40 cellular contexts compared by ENCODE assay signal in genomic region chrY:15650056-15650455, GRCh38.
"Had no signal": no experiment of that assay in that cellular context is flagged by ENCODE, and none has a peak within 500 bp of the region (broad histone marks: within the 10 kb centered on the region; RNA-seq: fewer than 3 reads in every experiment).

No MANE protein-coding gene starts in this region.

- H3K27ac ChIP-seq: adrenal gland, ascending aorta, body of pancreas, brain microvascular endothelial cell, breast epithelium, cardiac muscle cell had no signal

- H3K4me3 ChIP-seq: adrenal gland, ascending aorta, body of pancreas, breast epithelium, cardiac muscle cell had no signal

- H3K36me3 ChIP-seq: adrenal gland, ascending aorta, brain microvascular endothelial cell, breast epithelium, cardiac muscle cell had no signal

- H3K4me1 ChIP-seq: adrenal gland, ascending aorta, body of pancreas, breast epithelium had no signal

- FAIRE-seq: astrocyte had no signal

- DNase-seq: activated effector memory CD4-positive, alpha-beta T cell treated with anti-CD3 and anti-CD28 coated beads, Interleukin-2, amount 50 U/mL, for 16 hours; activated effector memory CD4-positive, alpha-beta T cell treated with Interleukin-2 at 50 U/mL for 16 hours; activated gamma-delta T cell; activated gamma-delta T cell treated with Interleukin-2 at 50 U/mL for 16 hours; activated naive CD4-positive, alpha-beta T cell; activated naive CD4-positive, alpha-beta T cell treated with anti-CD3 and anti-CD28 coated beads for 36 hours; activated naive CD4-positive, alpha-beta T cell treated with anti-CD3 and anti-CD28 coated beads, Interleukin-2, amount 10 ng/mL, durations not matched to agents 7 days and 5 days; activated naive CD4-positive, alpha-beta T cell treated with anti-CD3 and anti-CD28 coated beads, Interleukin-2, amount 50 U/mL, for 16 hours; activated naive CD4-positive, alpha-beta T cell treated with Interleukin-2 at 50 U/mL for 16 hours; activated naive CD8-positive, alpha-beta T cell treated with anti-CD3 and anti-CD28 coated beads for 36 hours; activated naive CD8-positive, alpha-beta T cell treated with anti-CD3 and anti-CD28 coated beads, Interleukin-2, amount 10 ng/mL, durations not matched to agents 7 days and 5 days; activated naive CD8-positive, alpha-beta T cell treated with anti-CD3 and anti-CD28 coated beads, Interleukin-2, amount 50 U/mL, for 24 hours; activated T-cell treated with anti-CD3 and anti-CD28 coated beads for 4 hours; activated T-cell treated with anti-CD3 and anti-CD28 coated beads, Interleukin-2, amount 50 U/mL, for 1 hour; activated T-cell treated with anti-CD3 and anti-CD28 coated beads, Interleukin-2, amount 50 U/mL, for 24 hours; activated T-cell treated with anti-CD3 and anti-CD28 coated beads, Interleukin-2, amount 50 U/mL, for 4 hours; activated T-cell treated with anti-CD3 and anti-CD28 coated beads, Interleukin-2, amount 50 U/mL, for 48 hours; activated T-cell treated with anti-CD3 and anti-CD28 coated beads, Interleukin-2, amount 50 U/mL, for 72 hours; adrenal gland; amniotic stem cell; amygdala; anterior cingulate cortex; aorta; body of pancreas; brain microvascular endothelial cell; caudate nucleus; central memory CD4-positive, alpha-beta T cell; cerebellar nuclear complex had no signal

- H3K27ac Mint-ChIP-seq: activated naive CD4-positive, alpha-beta T cell treated with anti-CD3 and anti-CD28 coated beads for 36 hours; activated naive CD4-positive, alpha-beta T cell treated with anti-CD3 and anti-CD28 coated beads, Interleukin-2, amount 10 ng/mL, durations not matched to agents 7 days and 5 days; activated naive CD4-positive, alpha-beta T cell treated with anti-CD3 and anti-CD28 coated beads, Interleukin-2, amount 50 U/mL, for 24 hours; activated naive CD4-positive, alpha-beta T cell treated with anti-CD3 and anti-CD28 coated beads, Interleukin-2, amount 50 U/mL, for 72 hours; activated naive CD8-positive, alpha-beta T cell; activated naive CD8-positive, alpha-beta T cell treated with anti-CD3 and anti-CD28 coated beads for 36 hours; activated naive CD8-positive, alpha-beta T cell treated with anti-CD3 and anti-CD28 coated beads, Interleukin-2, amount 10 ng/mL, durations not matched to agents 7 days and 5 days; activated naive CD8-positive, alpha-beta T cell treated with anti-CD3 and anti-CD28 coated beads, Interleukin-2, amount 50 U/mL, for 24 hours; activated T-cell treated with anti-CD3 and anti-CD28 coated beads, Interleukin-2, amount 50 U/mL, for 24 hours; activated T-cell treated with anti-CD3 and anti-CD28 coated beads, Interleukin-2, amount 50 U/mL, for 72 hours; activated T-helper 1 cell treated with anti-CD3 and anti-CD28 coated beads, Interleukin-12 subunit alpha, Interleukin-12 subunit beta, Interleukin-2, Interleukin-4 antibody, amounts not matched to agents 30 ng/mL and 10 ng/mL and 1 ng/mL, durations not matched to agents 14 hours and 24 hours and 36 hours; activated T-helper 17 cell treated with anti-CD3 and anti-CD28 coated beads, Interleukin-2, amount 50 U/mL, for 72 hours; activated T-helper 2 cell treated with anti-CD3 and anti-CD28 coated beads, Interferon-gamma antibody, Interleukin-2, Interleukin-4, amounts not matched to agents 10 μg/mL and 5 μg/mL and 100 μg/mL, durations not matched to agents 14 hours and 24 hours and 36 hours; brain had no signal

- H3K36me3 Mint-ChIP-seq: activated naive CD4-positive, alpha-beta T cell treated with anti-CD3 and anti-CD28 coated beads, Interleukin-2, amount 10 ng/mL, durations not matched to agents 7 days and 5 days; activated naive CD4-positive, alpha-beta T cell treated with anti-CD3 and anti-CD28 coated beads, Interleukin-2, amount 50 U/mL, for 24 hours; activated naive CD4-positive, alpha-beta T cell treated with anti-CD3 and anti-CD28 coated beads, Interleukin-2, amount 50 U/mL, for 72 hours; activated naive CD8-positive, alpha-beta T cell; activated naive CD8-positive, alpha-beta T cell treated with anti-CD3 and anti-CD28 coated beads for 36 hours; activated naive CD8-positive, alpha-beta T cell treated with anti-CD3 and anti-CD28 coated beads, Interleukin-2, amount 10 ng/mL, durations not matched to agents 7 days and 5 days; brain had no signal

- H3K27me3 ChIP-seq: adrenal gland, ascending aorta, body of pancreas, brain microvascular endothelial cell, breast epithelium, cardiac muscle cell had no signal

- H3K9me3 Mint-ChIP-seq: activated naive CD4-positive, alpha-beta T cell treated with anti-CD3 and anti-CD28 coated beads for 36 hours; activated naive CD4-positive, alpha-beta T cell treated with anti-CD3 and anti-CD28 coated beads, Interleukin-2, amount 10 ng/mL, durations not matched to agents 7 days and 5 days; activated naive CD4-positive, alpha-beta T cell treated with anti-CD3 and anti-CD28 coated beads, Interleukin-2, amount 50 U/mL, for 24 hours; activated naive CD8-positive, alpha-beta T cell treated with anti-CD3 and anti-CD28 coated beads for 36 hours; activated naive CD8-positive, alpha-beta T cell treated with anti-CD3 and anti-CD28 coated beads, Interleukin-2, amount 10 ng/mL, durations not matched to agents 7 days and 5 days; activated naive CD8-positive, alpha-beta T cell treated with anti-CD3 and anti-CD28 coated beads, Interleukin-2, amount 50 U/mL, for 24 hours; activated T-cell treated with anti-CD3 and anti-CD28 coated beads, Interleukin-2, amount 50 U/mL, for 24 hours; activated T-cell treated with anti-CD3 and anti-CD28 coated beads, Interleukin-2, amount 50 U/mL, for 4 hours; activated T-cell treated with anti-CD3 and anti-CD28 coated beads, Interleukin-2, amount 50 U/mL, for 72 hours; activated T-helper 1 cell treated with anti-CD3 and anti-CD28 coated beads, Interleukin-12 subunit alpha, Interleukin-12 subunit beta, Interleukin-2, Interleukin-4 antibody, amounts not matched to agents 30 ng/mL and 10 ng/mL and 1 ng/mL, durations not matched to agents 14 hours and 24 hours and 36 hours; activated T-helper 17 cell treated with anti-CD3 and anti-CD28 coated beads, Interleukin-2, amount 50 U/mL, for 72 hours; activated T-helper 2 cell treated with anti-CD3 and anti-CD28 coated beads, Interferon-gamma antibody, Interleukin-2, Interleukin-4, amounts not matched to agents 10 μg/mL and 5 μg/mL and 100 μg/mL, durations not matched to agents 14 hours and 24 hours and 36 hours; brain had no signal

- H3K4me1 Mint-ChIP-seq: activated naive CD4-positive, alpha-beta T cell treated with anti-CD3 and anti-CD28 coated beads, Interleukin-2, amount 10 ng/mL, durations not matched to agents 7 days and 5 days; activated naive CD4-positive, alpha-beta T cell treated with anti-CD3 and anti-CD28 coated beads, Interleukin-2, amount 50 U/mL, for 24 hours; activated naive CD8-positive, alpha-beta T cell treated with anti-CD3 and anti-CD28 coated beads for 36 hours; activated naive CD8-positive, alpha-beta T cell treated with anti-CD3 and anti-CD28 coated beads, Interleukin-2, amount 10 ng/mL, durations not matched to agents 7 days and 5 days; activated naive CD8-positive, alpha-beta T cell treated with anti-CD3 and anti-CD28 coated beads, Interleukin-2, amount 50 U/mL, for 24 hours; activated T-helper 17 cell treated with anti-CD3 and anti-CD28 coated beads, Interleukin-2, amount 50 U/mL, for 72 hours; brain; central memory CD8-positive, alpha-beta T cell had no signal

- H3K27me3 Mint-ChIP-seq: activated naive CD4-positive, alpha-beta T cell treated with anti-CD3 and anti-CD28 coated beads, Interleukin-2, amount 10 ng/mL, durations not matched to agents 7 days and 5 days; activated naive CD4-positive, alpha-beta T cell treated with anti-CD3 and anti-CD28 coated beads, Interleukin-2, amount 50 U/mL, for 24 hours; activated naive CD8-positive, alpha-beta T cell; activated naive CD8-positive, alpha-beta T cell treated with anti-CD3 and anti-CD28 coated beads for 36 hours; activated naive CD8-positive, alpha-beta T cell treated with anti-CD3 and anti-CD28 coated beads, Interleukin-2, amount 10 ng/mL, durations not matched to agents 7 days and 5 days; activated naive CD8-positive, alpha-beta T cell treated with anti-CD3 and anti-CD28 coated beads, Interleukin-2, amount 50 U/mL, for 24 hours; activated T-cell treated with anti-CD3 and anti-CD28 coated beads, Interleukin-2, amount 50 U/mL, for 24 hours; activated T-helper 17 cell treated with anti-CD3 and anti-CD28 coated beads, Interleukin-2, amount 50 U/mL, for 72 hours; brain; central memory CD8-positive, alpha-beta T cell had no signal

- H3K9me3 ChIP-seq: adrenal gland, ascending aorta, body of pancreas, breast epithelium had no signal

- H3K4me3 Mint-ChIP-seq: activated naive CD4-positive, alpha-beta T cell treated with anti-CD3 and anti-CD28 coated beads for 36 hours; activated naive CD4-positive, alpha-beta T cell treated with anti-CD3 and anti-CD28 coated beads, Interleukin-2, amount 10 ng/mL, durations not matched to agents 7 days and 5 days; activated naive CD4-positive, alpha-beta T cell treated with anti-CD3 and anti-CD28 coated beads, Interleukin-2, amount 50 U/mL, for 24 hours; activated naive CD8-positive, alpha-beta T cell; activated naive CD8-positive, alpha-beta T cell treated with anti-CD3 and anti-CD28 coated beads for 36 hours; activated naive CD8-positive, alpha-beta T cell treated with anti-CD3 and anti-CD28 coated beads, Interleukin-2, amount 10 ng/mL, durations not matched to agents 7 days and 5 days; activated naive CD8-positive, alpha-beta T cell treated with anti-CD3 and anti-CD28 coated beads, Interleukin-2, amount 50 U/mL, for 24 hours; activated T-cell treated with anti-CD3 and anti-CD28 coated beads, Interleukin-2, amount 50 U/mL, for 24 hours; activated T-cell treated with anti-CD3 and anti-CD28 coated beads, Interleukin-2, amount 50 U/mL, for 4 hours; activated T-cell treated with anti-CD3 and anti-CD28 coated beads, Interleukin-2, amount 50 U/mL, for 72 hours; activated T-helper 1 cell treated with anti-CD3 and anti-CD28 coated beads, Interleukin-12 subunit alpha, Interleukin-12 subunit beta, Interleukin-2, Interleukin-4 antibody, amounts not matched to agents 30 ng/mL and 10 ng/mL and 1 ng/mL, durations not matched to agents 14 hours and 24 hours and 36 hours; activated T-helper 17 cell treated with anti-CD3 and anti-CD28 coated beads, Interleukin-2, amount 50 U/mL, for 72 hours; brain; central memory CD8-positive, alpha-beta T cell had no signal
